ENCODE assay signal across 26 cellular contexts in genomic region chr3:55622733-55623132, GRCh38.
A peak's percentile ranks its signal among the peaks of the same experiment; 100 is the strongest.
DNase-seq lines count a peak whose midpoint lies in the region; ATAC-seq and TF ChIP-seq lines count a peak whose summit lies in the region.
"Had no signal": no experiment of that assay in that cellular context is flagged by ENCODE, and none has a peak within 500 bp of the region (broad histone marks: within the 10 kb centered on the region; RNA-seq: fewer than 3 reads in every experiment).

No MANE protein-coding gene starts in this region.

- no peaks in the 10 kb centered on the region for H3K4me1 ChIP-seq in fibroblast of lung (ENCODE audit: control insufficient read depth, extremely low read depth, insufficient read depth, low read length)
- peaks cover 12% of the 10 kb centered on the region for H3K4me1 ChIP-seq in parathyroid adenoma
- peaks cover 4% of the 10 kb centered on the region; the same call in 1 of the 2 replicates for H3K4me1 ChIP-seq in H9 (ENCODE audit: insufficient read depth, low read length)
- H3K4me1 ChIP-seq: prostate gland had no signal

- no peak overlapping the region for H3K4ac ChIP-seq in H9 (ENCODE audit: low read depth, low read length)

- no peak overlapping the region for H2BK15ac ChIP-seq in H9 (ENCODE audit: low read depth, low read length)

- H2AFZ ChIP-seq in fibroblast of lung (ENCODE audit: low read length) (no peak overlapping the region), parathyroid adenoma (peak overlapping the region; percentile 29), H9 (ENCODE audit: low read length) (no peak overlapping the region)

- no CpG with 5 or more reads among the region's 3 CpGs for WGBS in H9 (ENCODE audit: extremely low coverage, insufficient read length, low lambda C conversion rate)

- H3K27me3 Mint-ChIP-seq in H9 (ENCODE audit: low read depth), result no peaks in the 10 kb centered on the region; the same call in 1 of the 2 replicates
- H3K27me3 Mint-ChIP-seq: activated CD8-positive, alpha-beta memory T cell treated with anti-CD3 and anti-CD28 coated beads, Interleukin-2, amount 10 ng/mL, durations not matched to agents 7 days and 5 days had no signal

- no peak overlapping the region for H4K5ac ChIP-seq in H9 (ENCODE audit: insufficient read length, low read depth, low read length)

- no peaks in the 10 kb centered on the region for H4K20me1 ChIP-seq in fibroblast of lung (ENCODE audit: control insufficient read depth, extremely low read depth, insufficient read depth, low read length)
- H4K20me1 ChIP-seq in H9 (ENCODE audit: control insufficient read depth, insufficient read depth, insufficient read length), result no peaks in the 10 kb centered on the region

- no peak overlapping the region for H3K4me2 ChIP-seq in fibroblast of lung (ENCODE audit: extremely low read depth, insufficient read depth, low read length)
- H3K4me2 ChIP-seq in parathyroid adenoma (ENCODE audit: low read length), result no peak overlapping the region
- H3K4me2 ChIP-seq in H9 (ENCODE audit: insufficient read depth, insufficient read length, low read length), result no peak overlapping the region

- no peak overlapping the region for H3K27ac Mint-ChIP-seq in H9
- H3K27ac Mint-ChIP-seq: activated CD8-positive, alpha-beta memory T cell treated with anti-CD3 and anti-CD28 coated beads, Interleukin-2, amount 10 ng/mL, durations not matched to agents 7 days and 5 days; activated naive CD4-positive, alpha-beta T cell treated with anti-CD3 and anti-CD28 coated beads, Interleukin-2, amount 50 U/mL, for 72 hours; activated T-helper 1 cell treated with anti-CD3 and anti-CD28 coated beads, Interleukin-12 subunit alpha, Interleukin-12 subunit beta, Interleukin-2, Interleukin-4 antibody, amounts not matched to agents 30 ng/mL and 10 ng/mL and 1 ng/mL, durations not matched to agents 14 hours and 24 hours and 36 hours; CD8-positive, alpha-beta T cell; endodermal cell; stimulated activated memory B cell treated with anti-CD40 and anti-IgM and Interleukin-4, amounts not matched to agents 10 μg/mL and 1 μg/mL and 100 μg/mL, for 72 hours; T-helper 1 cell treated with Interleukin-12 subunit alpha and Interleukin-12 subunit beta and Interleukin-4 antibody, amounts not matched to agents 30 μg/mL and 1 μg/mL, for 36 hours had no signal

- peak; percentile 19 for DNase-seq in EL
- peak; percentile 75 for DNase-seq in NCI-H226
- DNase-seq in fibroblast of lung (ENCODE audit: low read depth in 2 of 2), result peak; percentile 8 to 46
- no peak for DNase-seq in posterior cingulate gyrus
- DNase-seq in H9, result no peak
- DNase-seq: activated CD4-positive, alpha-beta T cell treated with anti-CD3 and anti-CD28 coated beads for 48 hours; activated CD8-positive, alpha-beta memory T cell treated with anti-CD3 and anti-CD28 coated beads, Interleukin-2, amount 10 ng/mL, durations not matched to agents 7 days and 5 days; CD8-positive, alpha-beta T cell; endodermal cell; heart left ventricle; left ventricle myocardium superior; NCI-H1105; NCI-H2081 treated with DMSO at 0.1 percent for 48 hours; NCI-H446 treated with DMSO at 0.1 percent for 48 hours; NK-92 treated with Interleukin-12 subunit alpha and Interleukin-12 subunit beta, amount 100 ng/mL, for 24 hours; stimulated activated CD4-positive, alpha-beta T cell treated with anti-CD3 and anti-CD28 coated beads, Interleukin-2, amount 100 ng/mL, for 24 hours had no signal

- no peak overlapping the region for H3K14ac ChIP-seq in H9 (ENCODE audit: insufficient read depth, low read length)

- H3K36me3 ChIP-seq in fibroblast of lung (ENCODE audit: control insufficient read depth, insufficient read depth, low read length) (no peaks in the 10 kb centered on the region), parathyroid adenoma (ENCODE audit: control insufficient read depth, insufficient read depth, low read length) (no peaks in the 10 kb centered on the region)
- H3K36me3 ChIP-seq: heart left ventricle, prostate gland had no signal

- H3K27me3 ChIP-seq in fibroblast of lung (ENCODE audit: control insufficient read depth, insufficient read depth, low read length) (no peaks in the 10 kb centered on the region), parathyroid adenoma (ENCODE audit: control insufficient read depth, insufficient read depth, low read length) (no peaks in the 10 kb centered on the region), H9 (ENCODE audit: insufficient read depth, low read length) (no peaks in the 10 kb centered on the region)

- no peaks in the 10 kb centered on the region for H3K9me3 ChIP-seq in fibroblast of lung (ENCODE audit: control insufficient read depth, insufficient read depth, low read depth, low read length)
- H3K9me3 ChIP-seq in parathyroid adenoma (ENCODE audit: control insufficient read depth, low read length), result no peaks in the 10 kb centered on the region
- no peaks in the 10 kb centered on the region for H3K9me3 ChIP-seq in H9 (ENCODE audit: control insufficient read depth, low read depth, low read length)
- H3K9me3 ChIP-seq: heart left ventricle, prostate gland had no signal

- H3K9me3 Mint-ChIP-seq in H9, result no peaks in the 10 kb centered on the region
- H3K9me3 Mint-ChIP-seq: activated T-helper 1 cell treated with anti-CD3 and anti-CD28 coated beads, Interleukin-12 subunit alpha, Interleukin-12 subunit beta, Interleukin-2, Interleukin-4 antibody, amounts not matched to agents 30 ng/mL and 10 ng/mL and 1 ng/mL, durations not matched to agents 14 hours and 24 hours and 36 hours; CD8-positive, alpha-beta T cell; endodermal cell; T-helper 1 cell treated with Interleukin-12 subunit alpha and Interleukin-12 subunit beta and Interleukin-4 antibody, amounts not matched to agents 30 μg/mL and 1 μg/mL, for 36 hours had no signal

- H3K9ac ChIP-seq in fibroblast of lung (ENCODE audit: insufficient read depth, low read length) (no peak overlapping the region), parathyroid adenoma (no peak overlapping the region), H9 (ENCODE audit: extremely low read depth, insufficient read length, low read length) (no peak overlapping the region)

- no peak overlapping the region for H2BK5ac ChIP-seq in H9 (ENCODE audit: insufficient read length, low read length)

- H3K79me2 ChIP-seq in fibroblast of lung (ENCODE audit: control insufficient read depth, insufficient read depth, low read length) (no peaks in the 10 kb centered on the region), parathyroid adenoma (no peaks in the 10 kb centered on the region), H9 (ENCODE audit: insufficient read depth, low read length) (no peaks in the 10 kb centered on the region)

- no peak overlapping the region for H2BK20ac ChIP-seq in H9 (ENCODE audit: low read depth, low read length, poor library complexity, severe bottlenecking)

- no peak overlapping the region for H3K23ac ChIP-seq in H9 (ENCODE audit: insufficient read length, low read depth, low read length)

- H2BK120ac ChIP-seq in H9 (ENCODE audit: low read depth, low read length, poor library complexity, severe bottlenecking), result no peak overlapping the region

- H4K8ac ChIP-seq in H9 (replicated peaks; ENCODE audit: insufficient read length, low read depth, low read length), result no peak overlapping the region

- ATAC-seq in HG03196 (IDR thresholded peaks at IDR 0.05; ENCODE audit: unreplicated experiment), result no peak
- ATAC-seq in activated CD4-positive, CD25-positive, alpha-beta regulatory T cell treated with anti-CD3 and anti-CD28 coated beads, Interleukin-2, amount 50 U/mL, for 24 hours, result no peak
- ATAC-seq: activated CD8-positive, alpha-beta memory T cell treated with anti-CD3 and anti-CD28 coated beads, Interleukin-2, amount 10 ng/mL, durations not matched to agents 7 days and 5 days; activated naive CD4-positive, alpha-beta T cell treated with anti-CD3 and anti-CD28 coated beads, Interleukin-2, amount 50 U/mL, for 72 hours; CD8-positive, alpha-beta T cell; GM12878; heart left ventricle; left ventricle myocardium superior; stimulated activated memory B cell treated with anti-CD40 and anti-IgM and Interleukin-4, amounts not matched to agents 10 μg/mL and 1 μg/mL and 100 μg/mL, for 72 hours had no signal

- no peak overlapping the region for H3T11ph ChIP-seq in H9 (ENCODE audit: low read length)

- no peak overlapping the region for H4K91ac ChIP-seq in H9 (ENCODE audit: insufficient read length, low read depth, low read length)

- H3K56ac ChIP-seq in H9 (ENCODE audit: insufficient read length, low read depth, low read length), result no peak overlapping the region

- H2BK12ac ChIP-seq in H9 (ENCODE audit: insufficient read length, low read depth, low read length), result no peak overlapping the region

- TF ChIP-seq CTCF in fibroblast of lung (conservative IDR thresholded peaks at IDR 0.05 in 1 of 2, IDR thresholded peaks at IDR 0.05 in 1 of 2; ENCODE audit: low read depth in 1 of 2, low read length in 2 of 2) (no peak), parathyroid adenoma (IDR thresholded peaks at IDR 0.05) (no peak), H9 (conservative IDR thresholded peaks at IDR 0.05) (no peak)

- no peak overlapping the region for H3K18ac ChIP-seq in H9 (ENCODE audit: insufficient read length, low read depth, low read length)

- no peaks in the 10 kb centered on the region for H3K79me1 ChIP-seq in H9 (ENCODE audit: insufficient read depth, low read depth, low read length, poor library complexity, severe bottlenecking)

- H3K23me2 ChIP-seq in H9 (ENCODE audit: insufficient read length, low read depth, low read length, poor library complexity, severe bottlenecking), result no peaks in the 10 kb centered on the region

- H3K27ac ChIP-seq in fibroblast of lung (ENCODE audit: insufficient read depth, low read length) (no peak overlapping the region), parathyroid adenoma (no peak overlapping the region), H9 (ENCODE audit: insufficient read length, low read depth, low read length) (no peak overlapping the region)
- H3K27ac ChIP-seq: heart left ventricle, prostate gland, skin epidermis had no signal

- H3K36me3 Mint-ChIP-seq in H9 (ENCODE audit: insufficient read depth in 1 of 3, low read depth in 3 of 3), result no peaks in the 10 kb centered on the region
- H3K36me3 Mint-ChIP-seq: activated CD8-positive, alpha-beta memory T cell treated with anti-CD3 and anti-CD28 coated beads, Interleukin-2, amount 10 ng/mL, durations not matched to agents 7 days and 5 days; activated naive CD4-positive, alpha-beta T cell treated with anti-CD3 and anti-CD28 coated beads, Interleukin-2, amount 50 U/mL, for 72 hours; CD8-positive, alpha-beta T cell; stimulated activated memory B cell treated with anti-CD40 and anti-IgM and Interleukin-4, amounts not matched to agents 10 μg/mL and 1 μg/mL and 100 μg/mL, for 72 hours had no signal

- H3K4me3 Mint-ChIP-seq in H9, result no peak overlapping the region
- H3K4me3 Mint-ChIP-seq: activated CD8-positive, alpha-beta memory T cell treated with anti-CD3 and anti-CD28 coated beads, Interleukin-2, amount 10 ng/mL, durations not matched to agents 7 days and 5 days; activated T-helper 1 cell treated with anti-CD3 and anti-CD28 coated beads, Interleukin-12 subunit alpha, Interleukin-12 subunit beta, Interleukin-2, Interleukin-4 antibody, amounts not matched to agents 30 ng/mL and 10 ng/mL and 1 ng/mL, durations not matched to agents 14 hours and 24 hours and 36 hours; CD8-positive, alpha-beta T cell; endodermal cell; stimulated activated memory B cell treated with anti-CD40 and anti-IgM and Interleukin-4, amounts not matched to agents 10 μg/mL and 1 μg/mL and 100 μg/mL, for 72 hours; T-helper 1 cell treated with Interleukin-12 subunit alpha and Interleukin-12 subunit beta and Interleukin-4 antibody, amounts not matched to agents 30 μg/mL and 1 μg/mL, for 36 hours had no signal

- H2AK5ac ChIP-seq in H9 (ENCODE audit: insufficient read length, low read length), result no peak overlapping the region

- intact Hi-C loops in posterior cingulate gyrus (cut with DNase I), result no loop called here

- H3K4me3 ChIP-seq in fibroblast of lung (replicated peaks in 1 of 4; ENCODE audit: control extremely low read depth in 1 of 4, insufficient read depth in 1 of 4, low read depth in 3 of 4, low read length in 4 of 4) (no peak overlapping the region), parathyroid adenoma (ENCODE audit: low read depth, low read length) (no peak overlapping the region)
- H3K4me3 ChIP-seq: GM12878, heart left ventricle, prostate gland, skin epidermis had no signal

- peaks cover 12 to 22% of the 10 kb centered on the region in 2 experiments for H3K4me1 Mint-ChIP-seq in H9
- H3K4me1 Mint-ChIP-seq: activated CD8-positive, alpha-beta memory T cell treated with anti-CD3 and anti-CD28 coated beads, Interleukin-2, amount 10 ng/mL, durations not matched to agents 7 days and 5 days; stimulated activated memory B cell treated with anti-CD40 and anti-IgM and Interleukin-4, amounts not matched to agents 10 μg/mL and 1 μg/mL and 100 μg/mL, for 72 hours had no signal

Comparison
In these comparisons a context has a peak if more than half of its experiments do, and no peak if none do; other contexts are left out.
1. DNase-seq: peak in EL (single experiment), NCI-H226 (single experiment) and fibroblast of lung (2 of 2); none in posterior cingulate gyrus (0 of 10) and H9 (single experiment).